Comparison of ENCODE assay signal across 18 cellular contexts in genomic region chr20:887137-887536, GRCh38. TPM values are rescaled to one million over a fixed set of nuclear protein-coding genes. Genes with fewer than 3 reads are reported as not detected.
A peak's percentile ranks its signal among the peaks of the same experiment; 100 is the strongest.
DNase-seq lines count a peak whose midpoint lies in the region; ATAC-seq and TF ChIP-seq lines count a peak whose summit lies in the region.
"Had no signal": no experiment of that assay in that cellular context is flagged by ENCODE, and none has a peak within 500 bp of the region (broad histone marks: within the 10 kb centered on the region; RNA-seq: fewer than 3 reads in every experiment).

No MANE protein-coding gene starts in this region.

- peaks cover 24% of the 10 kb centered on the region for H3K27me3 ChIP-seq in endodermal cell (ENCODE audit: control insufficient read depth, insufficient read depth, low read length, poor library complexity, severe bottlenecking)
- H3K27me3 ChIP-seq: BLaER1 had no signal

- no peak overlapping the region for H3K9ac ChIP-seq in endodermal cell (ENCODE audit: extremely low read depth, low read length, poor library complexity, severe bottlenecking)
- H3K9ac ChIP-seq: BLaER1 had no signal

- H3K36me3 Mint-ChIP-seq in endodermal cell (ENCODE audit: low read depth): no peaks in the 10 kb centered on the region
- no peaks in the 10 kb centered on the region for H3K36me3 Mint-ChIP-seq in chondrocyte (ENCODE audit: low read depth)
- H3K36me3 Mint-ChIP-seq: CD4-positive, alpha-beta memory T cell had no signal

- DNase-seq in NCI-H82 (lab: John Stamatoyannopoulos, UW): peak; percentile 60
- DNase-seq in NCI-H82 treated with DMSO at 0.1 percent for 48 hours (lab: John Stamatoyannopoulos, UW; ENCODE audit: unreplicated experiment): no peak
- DNase-seq in endodermal cell: no peak
- DNase-seq in activated T-cell treated with anti-CD3 and anti-CD28 coated beads, Interleukin-2, amount 50 U/mL, for 48 hours: no peak
- no peak for DNase-seq in chondrocyte (ENCODE audit: low spot score)
- DNase-seq: AML-193; CD4-positive, alpha-beta memory T cell; DMS153; DMS79; GDM1 had no signal

- H3K4me1 Mint-ChIP-seq in endodermal cell: peaks cover 4% of the 10 kb centered on the region
- peaks cover 5% of the 10 kb centered on the region for H3K4me1 Mint-ChIP-seq in chondrocyte (ENCODE audit: low read depth)

- no peaks in the 10 kb centered on the region for H3K4me1 ChIP-seq in endodermal cell (ENCODE audit: control insufficient read depth, insufficient read depth, low read length)

- peak overlapping the region; percentile 89 for H3K27ac ChIP-seq in VCaP
- no peak overlapping the region for H3K27ac ChIP-seq in endodermal cell (ENCODE audit: low read depth, low read length)
- H3K27ac ChIP-seq: 22Rv1, A549, BLaER1, HL-60 had no signal

- H3K27me3 Mint-ChIP-seq in endodermal cell (ENCODE audit: insufficient read depth) (peaks cover 28% of the 10 kb centered on the region), chondrocyte (ENCODE audit: low read depth) (peaks cover 35% of the 10 kb centered on the region)

- no peaks in the 10 kb centered on the region for H3K9me3 ChIP-seq in endodermal cell (ENCODE audit: control insufficient read depth, low read length)
- H3K9me3 ChIP-seq: A549, BLaER1 had no signal

- 85 to 100% methylated on average over 2 of the region's 2 CpGs for WGBS in endodermal cell (ENCODE audit: insufficient coverage in 1 of 2, insufficient read length in 1 of 2), 2 experiments

- H3K9me3 Mint-ChIP-seq in endodermal cell (no peaks in the 10 kb centered on the region), chondrocyte (ENCODE audit: low read depth) (no peaks in the 10 kb centered on the region)
- H3K9me3 Mint-ChIP-seq: CD4-positive, alpha-beta memory T cell; GM23338 had no signal

- H3K36me3 ChIP-seq in endodermal cell (ENCODE audit: control insufficient read depth, insufficient read depth, low read length): no peaks in the 10 kb centered on the region
- H3K36me3 ChIP-seq: BLaER1 had no signal

- no peak for TF ChIP-seq CTCF in VCaP (conservative IDR thresholded peaks at IDR 0.05)
- peak; percentile 29 for TF ChIP-seq CTCF in endodermal cell (conservative IDR thresholded peaks at IDR 0.05)
- no peak for TF ChIP-seq CTCF in chondrocyte (IDR thresholded peaks at IDR 0.05)

- H3K4me3 Mint-ChIP-seq in endodermal cell (no peak overlapping the region), chondrocyte (ENCODE audit: unreplicated experiment) (no peak overlapping the region)
- H3K4me3 Mint-ChIP-seq: CD14-positive monocyte; CD4-positive, alpha-beta memory T cell; GM23338 had no signal

- H3K27ac Mint-ChIP-seq in endodermal cell (no peak overlapping the region), chondrocyte (ENCODE audit: unreplicated experiment) (no peak overlapping the region)
- H3K27ac Mint-ChIP-seq: CD4-positive, alpha-beta memory T cell; GM23338 had no signal

- no peak overlapping the region for H3K4me3 ChIP-seq in endodermal cell (ENCODE audit: low read length)
- H3K4me3 ChIP-seq: A549, BLaER1, GM23338 had no signal

- ATAC-seq in HG03108 (IDR thresholded peaks at IDR 0.05; ENCODE audit: unreplicated experiment): no peak
- ATAC-seq: GM23338 had no signal

RNA-seq across cellular contexts. Expression of gene ANGPT4, which starts 29.0 kb away (rescaled TPM):
- under 1 TPM; 0.31 to 0.51 TPM for total RNA-seq in endodermal cell
- 0.18 TPM for polyA plus RNA-seq in endodermal cell (2013, experiment 1 of 2)
- polyA plus RNA-seq in endodermal cell (2013, experiment 2 of 2): 0.21 TPM
- 0.12 TPM in 1 of 3 replicates, not detected in the others for total RNA-seq in chondrocyte
- total RNA-seq: CD4-positive, alpha-beta memory T cell had no signal
- polyA plus RNA-seq: CD4-positive, alpha-beta memory T cell; GM23338 had no signal

RNA-seq across cellular contexts. Expression of gene FAM110A, which starts 53.6 kb away (rescaled TPM):
- total RNA-seq in endodermal cell (10 to 100 TPM; 12.1 to 16.9 TPM), chondrocyte (2.0 to 2.6 TPM (median 2.4 TPM) in 3 replicates)
- polyA plus RNA-seq in endodermal cell (2013, experiment 1 of 2): 19.3 TPM
- 18.7 TPM for polyA plus RNA-seq in endodermal cell (2013, experiment 2 of 2)
